24 cellular contexts compared by ENCODE assay signal in the genomic region with DNA sequence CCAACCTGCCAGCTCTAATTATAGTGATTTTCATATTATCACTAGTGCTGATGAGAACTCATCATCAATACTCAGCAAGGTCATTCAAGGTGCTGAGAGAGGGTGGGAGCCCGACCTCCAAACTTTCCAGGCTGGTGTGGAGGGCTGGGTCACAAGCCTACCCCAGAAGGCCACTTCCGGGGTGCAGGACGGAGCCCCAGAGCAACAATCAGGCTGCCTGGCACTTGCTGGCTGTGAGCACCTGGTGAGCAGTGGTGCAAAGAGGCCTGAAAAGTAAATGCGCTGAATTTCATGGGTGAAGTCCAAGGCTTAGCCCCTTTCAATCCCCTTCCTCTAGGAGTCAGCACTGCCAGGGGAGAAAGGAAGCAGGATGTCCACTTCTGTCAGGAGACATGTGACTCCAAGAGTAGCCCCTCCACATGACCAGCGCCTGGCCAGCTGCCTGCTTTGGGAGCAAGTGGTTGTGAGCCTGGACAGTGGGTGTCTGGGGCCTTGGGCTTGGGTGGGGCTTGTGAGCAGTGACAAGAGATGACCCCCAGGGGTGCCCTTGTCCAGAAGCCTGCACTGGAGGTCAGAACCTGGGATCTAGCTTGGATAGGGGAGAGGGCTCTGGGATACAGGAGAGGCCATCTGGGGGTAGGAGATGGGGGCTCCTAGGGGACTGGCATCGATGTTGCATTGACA.
A peak's percentile ranks its signal among the peaks of the same experiment; 100 is the strongest.
DNase-seq lines count a peak whose midpoint lies in the region; ATAC-seq and TF ChIP-seq lines count a peak whose summit lies in the region.
"Had no signal": no experiment of that assay in that cellular context is flagged by ENCODE, and none has a peak within 500 bp of the region (broad histone marks: within the 10 kb centered on the region; RNA-seq: fewer than 3 reads in every experiment).

No MANE protein-coding gene starts in this region.

- H3F3A ChIP-seq in Loucy (ENCODE audit: low read depth) (peaks cover 7% of the 10 kb centered on the region; the same call in 1 of the 2 replicates), GM23338 (replicated peaks; ENCODE audit: low read depth) (no peaks in the 10 kb centered on the region)

- WGBS in spleen, 5 donors = 68 to 82% (median 75%) methylated on average over 6 of the region's 6 CpGs

- peaks cover 67% of the 10 kb centered on the region for H3K4me1 ChIP-seq in Loucy (ENCODE audit: insufficient read depth, low read length, poor library complexity, severe bottlenecking)
- H3K4me1 ChIP-seq in spleen = peaks cover 39 to 99% (median 83%) of the 10 kb centered on the region in 6 donors
- H3K4me1 ChIP-seq in GM23338 (ENCODE audit: insufficient read depth) = no peaks in the 10 kb centered on the region

- H3K9me3 Mint-ChIP-seq in GM23338 = no peaks in the 10 kb centered on the region
- H3K9me3 Mint-ChIP-seq: activated T-cell treated with anti-CD3 and anti-CD28 coated beads, Interleukin-2, amount 50 U/mL, for 4 hours; H9; T-helper 2 cell treated with Interferon-gamma antibody and Interleukin-4, amounts not matched to agents 5 μg/mL and 100 μg/mL, for 36 hours had no signal

- H3K27me3 Mint-ChIP-seq in GM23338 (ENCODE audit: insufficient read depth, low read depth, poor library complexity) = peaks cover 18% of the 10 kb centered on the region

- no peak overlapping the region for H3K4me3 Mint-ChIP-seq in GM23338
- H3K4me3 Mint-ChIP-seq: activated T-cell treated with anti-CD3 and anti-CD28 coated beads, Interleukin-2, amount 50 U/mL, for 4 hours; H9; T-helper 2 cell treated with Interferon-gamma antibody and Interleukin-4, amounts not matched to agents 5 μg/mL and 100 μg/mL, for 36 hours had no signal

- H3K9me3 ChIP-seq in Loucy (ENCODE audit: insufficient read depth, low read depth, low read length) (no peaks in the 10 kb centered on the region), spleen (no peaks in the 10 kb centered on the region)
- H3K9me3 ChIP-seq: transverse colon had no signal

- TF ChIP-seq POLR2A in spleen (IDR thresholded peaks at IDR 0.05) = no peak

- no peaks in the 10 kb centered on the region for H3K27me3 ChIP-seq in Loucy (ENCODE audit: insufficient read depth, low read length, poor library complexity, severe bottlenecking)
- H3K27me3 ChIP-seq in spleen (replicated peaks in 1 of 7) = peaks cover 0 to 8% (median 0%) of the 10 kb centered on the region in 7 donors
- H3K27me3 ChIP-seq in GM23338 (ENCODE audit: insufficient read depth) = no peaks in the 10 kb centered on the region
- H3K27me3 ChIP-seq: transverse colon had no signal

- H3K4me2 ChIP-seq in Loucy (ENCODE audit: low read depth, low read length, poor library complexity, severe bottlenecking) = no peak overlapping the region
- no peak overlapping the region for H3K4me2 ChIP-seq in GM23338

- H3K27ac Mint-ChIP-seq in GM23338 = no peak overlapping the region
- H3K27ac Mint-ChIP-seq: H9; T-helper 2 cell treated with Interferon-gamma antibody and Interleukin-4, amounts not matched to agents 5 μg/mL and 100 μg/mL, for 36 hours had no signal

- no peak overlapping the region for H3K4me3 ChIP-seq in Loucy (ENCODE audit: low read length, poor library complexity, severe bottlenecking)
- H3K4me3 ChIP-seq in spleen = no peak overlapping the region
- H3K4me3 ChIP-seq in GM23338 = no peak overlapping the region
- H3K4me3 ChIP-seq: transverse colon had no signal

- DNase-seq in NCI-H1417 (lab: John Stamatoyannopoulos, UW) (peak in 2 of 3 experiments; percentile 68 to 70), NCI-H1417 treated with DMSO at 0.1 percent for 48 hours (lab: John Stamatoyannopoulos, UW) (no peak), head of caudate nucleus (peak in 32 of 42 donors; percentile 15 to 73 (median 46)), spleen (peak; percentile 76), NCI-H2196 treated with DMSO at 0.1 percent for 48 hours (lab: John Stamatoyannopoulos, UW; ENCODE audit: unreplicated experiment) (no peak), NCI-H187 (lab: John Stamatoyannopoulos, UW) (no peak), GM23338 (ENCODE audit: low spot score) (no peak)
- DNase-seq: activated CD4-positive, alpha-beta T cell treated with anti-CD3 and anti-CD28 coated beads for 48 hours; activated gamma-delta T cell treated with Interleukin-2 at 50 U/mL for 16 hours; activated T-cell treated with anti-CD3 and anti-CD28 coated beads, Interleukin-2, amount 50 U/mL, for 4 hours; AML-193; H9; NCI-H2107; NCI-H446; NCI-H774; OCI-M1; retina; small intestine; stimulated activated CD4-positive, alpha-beta T cell treated with anti-CD3 and anti-CD28 coated beads, Interleukin-1b, Interleukin-23, amount 100 ng/mL, for 48 hours; transverse colon had no signal

- H3K9me2 ChIP-seq in Loucy (replicated peaks; ENCODE audit: low read depth, low read length) (no peaks in the 10 kb centered on the region), GM23338 (ENCODE audit: insufficient read depth) (no peaks in the 10 kb centered on the region)

- TF ChIP-seq CTCF in Loucy (conservative IDR thresholded peaks at IDR 0.05; ENCODE audit: low read length) (0 out of 2 replicates have a peak, but pooled peaks have one; percentile 15), spleen (IDR thresholded peaks at IDR 0.05 in 8 of 11, conservative IDR thresholded peaks at IDR 0.05 in 3 of 11) (no peak), GM23338 (conservative IDR thresholded peaks at IDR 0.05; ENCODE audit: low read depth in 2 of 2) (no peak)

- intact Hi-C loops in head of caudate nucleus (cut with DNase I) (no loop called here), spleen (cut with DNase I; ENCODE audit: low total_unique reads) (no loop called here)

- H3K9ac ChIP-seq in Loucy (ENCODE audit: low read depth, low read length, poor library complexity, severe bottlenecking) = no peak overlapping the region

- no peak for ATAC-seq in GM23338
- ATAC-seq: activated T-cell treated with anti-CD3 and anti-CD28 coated beads, Interleukin-2, amount 50 U/mL, for 4 hours; left lobe of liver had no signal

- no peaks in the 10 kb centered on the region for H3K36me3 Mint-ChIP-seq in GM23338 (ENCODE audit: low read depth)

- H3K36me3 ChIP-seq in Loucy (ENCODE audit: insufficient read depth, low read length) = no peaks in the 10 kb centered on the region
- no peaks in the 10 kb centered on the region for H3K36me3 ChIP-seq in spleen
- H3K36me3 ChIP-seq in GM23338 (ENCODE audit: insufficient read depth) = no peaks in the 10 kb centered on the region
- H3K36me3 ChIP-seq: transverse colon had no signal

- no peaks in the 10 kb centered on the region; the same call in 1 of the 2 replicates for H3K79me2 ChIP-seq in Loucy (ENCODE audit: insufficient read depth, low read length)
- no peaks in the 10 kb centered on the region for H3K79me2 ChIP-seq in GM23338 (replicated peaks; ENCODE audit: insufficient read depth)

- H3K27ac ChIP-seq in spleen (no peak overlapping the region), GM23338 (ENCODE audit: low read depth) (no peak overlapping the region)
- H3K27ac ChIP-seq: VCaP had no signal

- H2AFZ ChIP-seq in Loucy (ENCODE audit: low read length) = no peak overlapping the region
- no peak overlapping the region for H2AFZ ChIP-seq in GM23338

- peaks cover 31% of the 10 kb centered on the region for H3K4me1 Mint-ChIP-seq in GM23338

- H4K20me1 ChIP-seq in Loucy (ENCODE audit: insufficient read depth, low read length, poor library complexity, severe bottlenecking) = no peaks in the 10 kb centered on the region
- no peaks in the 10 kb centered on the region for H4K20me1 ChIP-seq in GM23338 (replicated peaks; ENCODE audit: insufficient read depth)

TF ChIP-seq in GM23338, 12 proteins besides CTCF, POLR2A, EP300 and RAD21 (continues in another document):
- no peak for TF ChIP-seq POLR2AphosphoS5 (IDR thresholded peaks at IDR 0.05; ENCODE audit: low read depth)
- no peak for TF ChIP-seq ZNF114 (CRISPR knock-in tag; IDR thresholded peaks at IDR 0.05)

Comparison
In these comparisons a context has a peak if more than half of its experiments do, and no peak if none do; other contexts are left out.
1. DNase-seq: peak in NCI-H1417 (2 of 3), head of caudate nucleus (32 of 42) and spleen (single experiment); none in NCI-H1417 treated with DMSO at 0.1 percent for 48 hours (single experiment), NCI-H2196 treated with DMSO at 0.1 percent for 48 hours (single experiment), NCI-H187 (0 of 2) and GM23338 (single experiment).